1 cellular context compared by ENCODE assay signal in the genomic region with DNA sequence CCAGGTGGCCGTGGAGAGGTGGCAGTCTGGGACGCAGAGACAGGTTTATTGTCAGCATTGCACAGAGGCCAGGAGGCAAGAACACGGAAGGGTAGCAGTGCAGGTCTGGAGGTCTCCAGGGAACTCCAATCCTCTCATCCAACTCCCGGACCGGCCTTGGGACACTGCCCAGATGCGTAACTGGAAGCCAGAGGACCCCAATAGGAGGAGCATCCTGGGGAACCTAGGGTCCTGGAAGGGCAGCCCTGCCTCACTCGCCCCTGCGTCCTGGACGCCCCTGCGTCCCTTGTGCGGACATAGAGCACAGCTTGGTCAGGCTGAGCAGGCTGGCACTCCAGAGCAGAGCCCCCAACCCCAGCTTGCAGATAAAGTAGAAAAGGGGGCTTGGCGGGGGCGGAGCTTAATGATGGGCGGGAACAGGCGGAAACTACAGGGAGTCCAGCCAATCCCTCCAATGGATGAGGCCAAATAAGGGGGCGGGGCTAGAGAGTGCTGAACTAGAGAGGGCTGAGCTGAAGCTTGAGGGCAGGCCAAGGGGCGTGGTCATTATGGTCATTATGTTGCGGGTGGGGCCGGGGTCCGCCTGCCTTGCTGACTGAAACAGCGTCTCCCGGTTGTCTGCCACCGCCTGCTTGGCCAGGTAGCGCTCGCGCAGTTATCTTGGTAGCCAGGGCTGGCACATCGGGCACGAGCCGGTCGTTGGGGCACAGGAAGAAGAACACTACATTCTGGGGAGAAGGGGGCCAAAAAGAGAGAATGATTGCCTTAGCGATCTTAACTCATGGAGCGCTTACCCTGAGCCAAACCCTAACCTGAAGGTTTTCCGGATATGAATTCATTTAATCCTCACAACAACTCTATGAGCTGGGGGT.
TF ChIP-seq lines count a peak whose summit lies in the region.

No MANE protein-coding gene starts in this region.

TF ChIP-seq in K562, 482 proteins besides CTCF, POLR2A, EP300 and RAD21 (continued from another document and continues in another):
- TF ChIP-seq ATF3 (IDR thresholded peaks at IDR 0.05) (no peak), ATF3 (CRISPR knock-in tag; conservative IDR thresholded peaks at IDR 0.05) (peak; percentile 63; the same call in 1 of the 2 replicates), RBM15 (IDR thresholded peaks at IDR 0.05; ENCODE audit: insufficient read depth, low read length) (no peak), MAZ (CRISPR knock-in tag; conservative IDR thresholded peaks at IDR 0.05 in 1 of 2, IDR thresholded peaks at IDR 0.05 in 1 of 2) (peak; percentile 10 to 65; a peak in 1 of 4 replicates), NR2C2 (CRISPR knock-in tag; IDR thresholded peaks at IDR 0.05) (0 out of 2 replicates have a peak, but pooled peaks have one; percentile 44), NR2C2 (tag; IDR thresholded peaks at IDR 0.05) (no peak), GTF2A2 (tag; IDR thresholded peaks at IDR 0.05) (no peak), ZNF395 (CRISPR knock-in tag; IDR thresholded peaks at IDR 0.05) (no peak), C11orf30 (IDR thresholded peaks at IDR 0.05; ENCODE audit: low read depth) (no peak), ZNF121 (CRISPR knock-in tag; conservative IDR thresholded peaks at IDR 0.05) (no peak), CTBP1 (IDR thresholded peaks at IDR 0.05; ENCODE audit: borderline replicate concordance) (no peak), ZZZ3 (IDR thresholded peaks at IDR 0.05) (no peak), CXXC5 (CRISPR knock-in tag; IDR thresholded peaks at IDR 0.05) (0 out of 2 replicates have a peak, but pooled peaks have one; percentile 20), ZNF583 (CRISPR knock-in tag; IDR thresholded peaks at IDR 0.05) (no peak), THRAP3 (IDR thresholded peaks at IDR 0.05; ENCODE audit: borderline replicate concordance) (no peak), MCM7 (IDR thresholded peaks at IDR 0.05) (no peak), NFE2L1 (tag; IDR thresholded peaks at IDR 0.05; ENCODE audit: borderline replicate concordance, low read depth) (no peak), SIN3A (IDR thresholded peaks at IDR 0.05; ENCODE audit: borderline replicate concordance in 2 of 2, control insufficient read depth in 1 of 2, low read depth in 2 of 2, low read length in 2 of 2) (no peak), MCM5 (IDR thresholded peaks at IDR 0.05; ENCODE audit: low read depth) (no peak), ZNF707 (CRISPR knock-in tag; conservative IDR thresholded peaks at IDR 0.05) (no peak), SMARCA5 (IDR thresholded peaks at IDR 0.05) (no peak), PRPF4 (IDR thresholded peaks at IDR 0.05; ENCODE audit: insufficient read depth, low read depth, low read length, poor library complexity, severe bottlenecking) (no peak), ZNF197 (CRISPR knock-in tag; IDR thresholded peaks at IDR 0.05; ENCODE audit: low read depth) (no peak), ZNF407 (IDR thresholded peaks at IDR 0.05; ENCODE audit: low read depth) (no peak), ZBTB2 (IDR thresholded peaks at IDR 0.05) (no peak), ZBTB17 (CRISPR knock-in tag; IDR thresholded peaks at IDR 0.05) (no peak), SFPQ (IDR thresholded peaks at IDR 0.05; ENCODE audit: low read depth, low read length) (no peak), SMAD1 (IDR thresholded peaks at IDR 0.05; ENCODE audit: low read depth, low read length, partially characterized antibody) (no peak), ZNF431 (CRISPR knock-in tag; IDR thresholded peaks at IDR 0.05) (no peak), TFAP4 (CRISPR knock-in tag; IDR thresholded peaks at IDR 0.05; ENCODE audit: borderline replicate concordance) (peak; percentile 56; the same call in 1 of the 2 replicates), SRSF9 (IDR thresholded peaks at IDR 0.05; ENCODE audit: borderline replicate concordance, low read depth, low read length) (no peak), ZFP36 (IDR thresholded peaks at IDR 0.05; ENCODE audit: low read depth, low read length, partially characterized antibody) (no peak), ZNF449 (CRISPR knock-in tag; IDR thresholded peaks at IDR 0.05) (no peak), ARID2 (IDR thresholded peaks at IDR 0.05) (no peak), ZNF165 (CRISPR knock-in tag; IDR thresholded peaks at IDR 0.05; ENCODE audit: borderline replicate concordance) (no peak), HDGF (IDR thresholded peaks at IDR 0.05) (no peak), TAL1 (IDR thresholded peaks at IDR 0.05) (no peak), ATF7 (IDR thresholded peaks at IDR 0.05) (peak; percentile 60; the same call in 1 of the 2 replicates), NFE2 (IDR thresholded peaks at IDR 0.05; ENCODE audit: low read depth) (no peak)
- TF ChIP-seq, protein P1, sequence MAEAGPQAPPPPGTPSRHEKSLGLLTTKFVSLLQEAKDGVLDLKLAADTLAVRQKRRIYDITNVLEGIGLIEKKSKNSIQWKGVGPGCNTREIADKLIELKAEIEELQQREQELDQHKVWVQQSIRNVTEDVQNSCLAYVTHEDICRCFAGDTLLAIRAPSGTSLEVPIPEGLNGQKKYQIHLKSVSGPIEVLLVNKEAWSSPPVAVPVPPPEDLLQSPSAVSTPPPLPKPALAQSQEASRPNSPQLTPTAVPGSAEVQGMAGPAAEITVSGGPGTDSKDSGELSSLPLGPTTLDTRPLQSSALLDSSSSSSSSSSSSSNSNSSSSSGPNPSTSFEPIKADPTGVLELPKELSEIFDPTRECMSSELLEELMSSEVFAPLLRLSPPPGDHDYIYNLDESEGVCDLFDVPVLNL (CRISPR knock-in tag; IDR thresholded peaks at IDR 0.05; ENCODE audit: low read depth): 0 out of 2 replicates have a peak, but pooled peaks have one; percentile 17
- TF ChIP-seq, protein P2, sequence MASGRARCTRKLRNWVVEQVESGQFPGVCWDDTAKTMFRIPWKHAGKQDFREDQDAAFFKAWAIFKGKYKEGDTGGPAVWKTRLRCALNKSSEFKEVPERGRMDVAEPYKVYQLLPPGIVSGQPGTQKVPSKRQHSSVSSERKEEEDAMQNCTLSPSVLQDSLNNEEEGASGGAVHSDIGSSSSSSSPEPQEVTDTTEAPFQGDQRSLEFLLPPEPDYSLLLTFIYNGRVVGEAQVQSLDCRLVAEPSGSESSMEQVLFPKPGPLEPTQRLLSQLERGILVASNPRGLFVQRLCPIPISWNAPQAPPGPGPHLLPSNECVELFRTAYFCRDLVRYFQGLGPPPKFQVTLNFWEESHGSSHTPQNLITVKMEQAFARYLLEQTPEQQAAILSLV (tag; IDR thresholded peaks at IDR 0.05): no peak
